7 cellular contexts compared by ENCODE assay signal in the genomic region with DNA sequence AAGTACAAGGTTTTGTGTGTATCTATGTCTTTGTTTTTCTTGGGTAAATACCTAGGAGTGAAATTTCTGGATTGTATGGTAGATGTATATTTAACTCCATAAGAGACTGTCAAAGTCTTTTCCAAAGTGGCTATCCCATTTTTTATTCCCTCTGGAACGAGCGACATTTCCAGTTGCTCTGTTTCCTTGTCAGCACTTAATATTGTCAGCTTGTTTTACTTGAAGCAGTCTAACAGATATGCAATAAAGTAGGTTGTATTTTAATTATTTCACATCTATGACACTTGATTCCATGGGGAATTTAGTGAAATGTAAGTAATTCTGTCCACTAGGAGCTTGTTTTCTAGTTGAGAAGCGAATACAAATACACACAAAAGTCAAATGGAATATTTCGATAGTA.
"Had no signal": no experiment of that assay in that cellular context is flagged by ENCODE, and none has a peak within 500 bp of the region (broad histone marks: within the 10 kb centered on the region; RNA-seq: fewer than 3 reads in every experiment).

No MANE protein-coding gene starts in this region.

- H3K4me3 Mint-ChIP-seq: IgD-negative memory B cell had no signal

- H3K9ac ChIP-seq: KMS-11 had no signal

- FAIRE-seq: HTR-8/SVneo had no signal

- DNase-seq: IMR-90, KBM-7, KG1 had no signal

- H3K4me2 ChIP-seq: KMS-11 had no signal

- H3K4me1 Mint-ChIP-seq: IgD-negative memory B cell had no signal

- H3K27ac ChIP-seq: HL-60, KMS-11 had no signal
